Comparison of ENCODE assay signal across 1 cellular context in genomic region chr10:4947039-4947634, GRCh38.
TF ChIP-seq lines count a peak whose summit lies in the region.

No MANE protein-coding gene starts in this region.

TF ChIP-seq in HepG2, 621 proteins besides CTCF, POLR2A, EP300 and RAD21 (continued from another document and continues in another):
- peak; percentile 39; the same call in 1 of the 2 replicates for TF ChIP-seq ZNF609 (CRISPR knock-in tag; IDR thresholded peaks at IDR 0.05; ENCODE audit: borderline replicate concordance)
- peak; percentile 79 for TF ChIP-seq TCF7 (IDR thresholded peaks at IDR 0.05; ENCODE audit: low read depth)
- TF ChIP-seq, protein P1, sequence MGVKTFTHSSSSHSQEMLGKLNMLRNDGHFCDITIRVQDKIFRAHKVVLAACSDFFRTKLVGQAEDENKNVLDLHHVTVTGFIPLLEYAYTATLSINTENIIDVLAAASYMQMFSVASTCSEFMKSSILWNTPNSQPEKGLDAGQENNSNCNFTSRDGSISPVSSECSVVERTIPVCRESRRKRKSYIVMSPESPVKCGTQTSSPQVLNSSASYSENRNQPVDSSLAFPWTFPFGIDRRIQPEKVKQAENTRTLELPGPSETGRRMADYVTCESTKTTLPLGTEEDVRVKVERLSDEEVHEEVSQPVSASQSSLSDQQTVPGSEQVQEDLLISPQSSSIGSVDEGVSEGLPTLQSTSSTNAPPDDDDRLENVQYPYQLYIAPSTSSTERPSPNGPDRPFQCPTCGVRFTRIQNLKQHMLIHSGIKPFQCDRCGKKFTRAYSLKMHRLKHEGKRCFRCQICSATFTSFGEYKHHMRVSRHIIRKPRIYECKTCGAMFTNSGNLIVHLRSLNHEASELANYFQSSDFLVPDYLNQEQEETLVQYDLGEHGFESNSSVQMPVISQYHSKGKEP (CRISPR knock-in tag; IDR thresholded peaks at IDR 0.05): no peak
- no peak for TF ChIP-seq ZNF143 (CRISPR knock-in tag; IDR thresholded peaks at IDR 0.05)
- no peak for TF ChIP-seq RFX3 (CRISPR knock-in tag; IDR thresholded peaks at IDR 0.05)
- TF ChIP-seq PHF21A (CRISPR knock-in tag; IDR thresholded peaks at IDR 0.05): peak; percentile 54
- no peak for TF ChIP-seq ATF3 (CRISPR knock-in tag; IDR thresholded peaks at IDR 0.05)
- TF ChIP-seq TCF7L2 (IDR thresholded peaks at IDR 0.05; ENCODE audit: low read depth, low read length): no peak
- TF ChIP-seq RBM22 (optimal IDR thresholded peaks at IDR 0.05; ENCODE audit: low read length): no peak
- no peak for TF ChIP-seq ZSCAN21 (CRISPR knock-in tag; IDR thresholded peaks at IDR 0.05; ENCODE audit: borderline replicate concordance)
- no peak for TF ChIP-seq ARID3A (IDR thresholded peaks at IDR 0.05; ENCODE audit: low read depth, low read length)
- TF ChIP-seq ZFP91 (CRISPR knock-in tag; IDR thresholded peaks at IDR 0.05; ENCODE audit: borderline replicate concordance): no peak
- TF ChIP-seq, protein P2, sequence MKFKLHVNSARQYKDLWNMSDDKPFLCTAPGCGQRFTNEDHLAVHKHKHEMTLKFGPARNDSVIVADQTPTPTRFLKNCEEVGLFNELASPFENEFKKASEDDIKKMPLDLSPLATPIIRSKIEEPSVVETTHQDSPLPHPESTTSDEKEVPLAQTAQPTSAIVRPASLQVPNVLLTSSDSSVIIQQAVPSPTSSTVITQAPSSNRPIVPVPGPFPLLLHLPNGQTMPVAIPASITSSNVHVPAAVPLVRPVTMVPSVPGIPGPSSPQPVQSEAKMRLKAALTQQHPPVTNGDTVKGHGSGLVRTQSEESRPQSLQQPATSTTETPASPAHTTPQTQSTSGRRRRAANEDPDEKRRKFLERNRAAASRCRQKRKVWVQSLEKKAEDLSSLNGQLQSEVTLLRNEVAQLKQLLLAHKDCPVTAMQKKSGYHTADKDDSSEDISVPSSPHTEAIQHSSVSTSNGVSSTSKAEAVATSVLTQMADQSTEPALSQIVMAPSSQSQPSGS (CRISPR knock-in tag; IDR thresholded peaks at IDR 0.05): no peak
- no peak for TF ChIP-seq ZNF563 (CRISPR knock-in tag; IDR thresholded peaks at IDR 0.05)
- no peak for TF ChIP-seq AGO1 (IDR thresholded peaks at IDR 0.05; ENCODE audit: low read depth, low read length, poor library complexity, severe bottlenecking)
- 0 out of 2 replicates have a peak, but pooled peaks have one; percentile 10 for TF ChIP-seq ZNF629 (CRISPR knock-in tag; conservative IDR thresholded peaks at IDR 0.05)
- TF ChIP-seq, protein P3, sequence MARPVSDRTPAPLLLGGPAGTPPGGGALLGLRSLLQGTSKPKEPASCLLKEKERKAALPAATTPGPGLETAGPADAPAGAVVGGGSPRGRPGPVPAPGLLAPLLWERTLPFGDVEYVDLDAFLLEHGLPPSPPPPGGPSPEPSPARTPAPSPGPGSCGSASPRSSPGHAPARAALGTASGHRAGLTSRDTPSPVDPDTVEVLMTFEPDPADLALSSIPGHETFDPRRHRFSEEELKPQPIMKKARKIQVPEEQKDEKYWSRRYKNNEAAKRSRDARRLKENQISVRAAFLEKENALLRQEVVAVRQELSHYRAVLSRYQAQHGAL (CRISPR knock-in tag; IDR thresholded peaks at IDR 0.05; ENCODE audit: not compliant biosample characterization): no peak
- TF ChIP-seq, protein P4, sequence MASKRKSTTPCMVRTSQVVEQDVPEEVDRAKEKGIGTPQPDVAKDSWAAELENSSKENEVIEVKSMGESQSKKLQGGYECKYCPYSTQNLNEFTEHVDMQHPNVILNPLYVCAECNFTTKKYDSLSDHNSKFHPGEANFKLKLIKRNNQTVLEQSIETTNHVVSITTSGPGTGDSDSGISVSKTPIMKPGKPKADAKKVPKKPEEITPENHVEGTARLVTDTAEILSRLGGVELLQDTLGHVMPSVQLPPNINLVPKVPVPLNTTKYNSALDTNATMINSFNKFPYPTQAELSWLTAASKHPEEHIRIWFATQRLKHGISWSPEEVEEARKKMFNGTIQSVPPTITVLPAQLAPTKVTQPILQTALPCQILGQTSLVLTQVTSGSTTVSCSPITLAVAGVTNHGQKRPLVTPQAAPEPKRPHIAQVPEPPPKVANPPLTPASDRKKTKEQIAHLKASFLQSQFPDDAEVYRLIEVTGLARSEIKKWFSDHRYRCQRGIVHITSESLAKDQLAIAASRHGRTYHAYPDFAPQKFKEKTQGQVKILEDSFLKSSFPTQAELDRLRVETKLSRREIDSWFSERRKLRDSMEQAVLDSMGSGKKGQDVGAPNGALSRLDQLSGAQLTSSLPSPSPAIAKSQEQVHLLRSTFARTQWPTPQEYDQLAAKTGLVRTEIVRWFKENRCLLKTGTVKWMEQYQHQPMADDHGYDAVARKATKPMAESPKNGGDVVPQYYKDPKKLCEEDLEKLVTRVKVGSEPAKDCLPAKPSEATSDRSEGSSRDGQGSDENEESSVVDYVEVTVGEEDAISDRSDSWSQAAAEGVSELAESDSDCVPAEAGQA (IDR thresholded peaks at IDR 0.05; ENCODE audit: low read depth): no peak
- TF ChIP-seq, protein P4 (CRISPR knock-in tag; IDR thresholded peaks at IDR 0.05; ENCODE audit: borderline replicate concordance): no peak
- TF ChIP-seq HNF4G (IDR thresholded peaks at IDR 0.05; ENCODE audit: borderline replicate concordance, low read depth, low read length): no peak
- no peak for TF ChIP-seq HNF4G (CRISPR knock-in tag; IDR thresholded peaks at IDR 0.05; ENCODE audit: borderline replicate concordance, low read depth)
- no peak for TF ChIP-seq ZNF883 (CRISPR knock-in tag; IDR thresholded peaks at IDR 0.05; ENCODE audit: not compliant biosample characterization)
- no peak for TF ChIP-seq RELA (CRISPR knock-in tag; IDR thresholded peaks at IDR 0.05)
- no peak for TF ChIP-seq ZNF335 (CRISPR knock-in tag; IDR thresholded peaks at IDR 0.05)
- TF ChIP-seq MEIS1 (CRISPR knock-in tag; IDR thresholded peaks at IDR 0.05; ENCODE audit: borderline replicate concordance): no peak
- TF ChIP-seq ZFAT (CRISPR knock-in tag; conservative IDR thresholded peaks at IDR 0.05): no peak
- no peak for TF ChIP-seq ZNF670 (CRISPR knock-in tag; IDR thresholded peaks at IDR 0.05; ENCODE audit: borderline replicate concordance)
- no peak for TF ChIP-seq REST (IDR thresholded peaks at IDR 0.05; ENCODE audit: borderline replicate concordance in 1 of 2, low read depth in 1 of 2, low read length in 2 of 2)
- TF ChIP-seq ARNTL (CRISPR knock-in tag; IDR thresholded peaks at IDR 0.05): 0 out of 2 replicates have a peak, but pooled peaks have one; percentile 14
- peak; percentile 35; the same call in 1 of the 2 replicates for TF ChIP-seq KDM5A (IDR thresholded peaks at IDR 0.05; ENCODE audit: borderline replicate concordance, low read length)
- no peak for TF ChIP-seq ZMYM3 (CRISPR knock-in tag; IDR thresholded peaks at IDR 0.05)
- TF ChIP-seq ZNF567 (CRISPR knock-in tag; IDR thresholded peaks at IDR 0.05; ENCODE audit: borderline replicate concordance): no peak
- TF ChIP-seq, protein P5, sequence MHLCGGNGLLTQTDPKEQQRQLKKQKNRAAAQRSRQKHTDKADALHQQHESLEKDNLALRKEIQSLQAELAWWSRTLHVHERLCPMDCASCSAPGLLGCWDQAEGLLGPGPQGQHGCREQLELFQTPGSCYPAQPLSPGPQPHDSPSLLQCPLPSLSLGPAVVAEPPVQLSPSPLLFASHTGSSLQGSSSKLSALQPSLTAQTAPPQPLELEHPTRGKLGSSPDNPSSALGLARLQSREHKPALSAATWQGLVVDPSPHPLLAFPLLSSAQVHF (CRISPR knock-in tag; IDR thresholded peaks at IDR 0.05): no peak
- no peak for TF ChIP-seq PRPF4 (IDR thresholded peaks at IDR 0.05; ENCODE audit: low read depth, low read length, poor library complexity, severe bottlenecking)
- no peak for TF ChIP-seq ESRRA (CRISPR knock-in tag; IDR thresholded peaks at IDR 0.05; ENCODE audit: low read depth)
